In genomic region chr10:76428541-76429330, GRCh38 we compare ENCODE assay signal across 9 cellular contexts.
DNase-seq lines count a peak whose midpoint lies in the region; ATAC-seq and TF ChIP-seq lines count a peak whose summit lies in the region.
"Had no signal": no experiment of that assay in that cellular context is flagged by ENCODE, and none has a peak within 500 bp of the region (broad histone marks: within the 10 kb centered on the region; RNA-seq: fewer than 3 reads in every experiment).

No MANE protein-coding gene starts in this region.

- H3K9me3 ChIP-seq in neural cell (ENCODE audit: low read length) = no peaks in the 10 kb centered on the region

- H3K9me3 Mint-ChIP-seq in T-cell = peaks cover 0 to 7% (median 3%) of the 10 kb centered on the region in 3 donors

- H3K27ac ChIP-seq in neural cell (ENCODE audit: low read length) = peak overlapping the region; percentile 33

- no peaks in the 10 kb centered on the region for H3K27me3 Mint-ChIP-seq in T-cell

- H3K4me1 Mint-ChIP-seq in T-cell = no peaks in the 10 kb centered on the region

- H3K4me3 Mint-ChIP-seq in T-cell = no peak overlapping the region

- no peaks in the 10 kb centered on the region for H4K20me1 ChIP-seq in neural cell (ENCODE audit: insufficient read depth)

- H3K36me3 ChIP-seq in BJ (ENCODE audit: control insufficient read depth, insufficient read depth, low read length) (no peaks in the 10 kb centered on the region), neural cell (ENCODE audit: insufficient read depth, low read length) (no peaks in the 10 kb centered on the region)

- no peak overlapping the region for H2AFZ ChIP-seq in neural cell (ENCODE audit: low read depth, low read length)

- TF ChIP-seq EP300 in neural cell (conservative IDR thresholded peaks at IDR 0.05; ENCODE audit: poor library complexity, severe bottlenecking) = no peak

- H3K4me2 ChIP-seq in neural cell (ENCODE audit: low read length) = peak overlapping the region; percentile 45

- no peaks in the 10 kb centered on the region for H3F3A ChIP-seq in neural cell (ENCODE audit: insufficient read depth, low read length, poor library complexity, severe bottlenecking)

- no peak overlapping the region for H3K27ac Mint-ChIP-seq in T-cell

- POLR2A ChIA-PET in BJ (lab: Charles Lee) = interaction anchor here (0.6 kb wide), 2 partner anchors 155 to 1071 kb away, joined by 5 to 6 read pairs; no protein-coding TSS in a partner anchor
- POLR2A ChIA-PET in T-cell (lab: Charles Lee) = no interaction called here

- DNase-seq in BJ (ENCODE audit: low read depth) = peak; percentile 50
- peak; percentile 71 for DNase-seq in NCI-H2227 treated with DMSO at 0.1 percent for 48 hours (lab: John Stamatoyannopoulos, UW)
- DNase-seq in dedifferentiated amniotic fluid mesenchymal stem cell (ENCODE audit: extremely low spot score) = peak; percentile 82
- no peak for DNase-seq in NCI-H1436 (lab: John Stamatoyannopoulos, UW)
- no peak for DNase-seq in activated CD4-positive, alpha-beta T cell treated with anti-CD3 and anti-CD28 coated beads for 1 hour
- DNase-seq in T-cell = no peak
- DNase-seq: activated gamma-delta T cell treated with Interleukin-2 at 50 U/mL for 16 hours had no signal

- H3K4me3 ChIP-seq in BJ (ENCODE audit: low read depth, low read length) (no peak overlapping the region), neural cell (ENCODE audit: low read length) (peak overlapping the region; percentile 51)

- H3K36me3 Mint-ChIP-seq in T-cell = no peaks in the 10 kb centered on the region

- no peaks in the 10 kb centered on the region for H3K27me3 ChIP-seq in BJ (ENCODE audit: control insufficient read depth, insufficient read depth, low read length)
- H3K27me3 ChIP-seq in neural cell (ENCODE audit: insufficient read depth, low read depth, low read length) = no peaks in the 10 kb centered on the region

- H3K9ac ChIP-seq in neural cell (ENCODE audit: low read length) = no peak overlapping the region

- TF ChIP-seq CTCF in BJ (IDR thresholded peaks at IDR 0.05; ENCODE audit: insufficient read depth, low read depth, low read length) (no peak), neural cell (IDR thresholded peaks at IDR 0.05; ENCODE audit: poor library complexity, severe bottlenecking) (no peak)

- H3K9me2 ChIP-seq in neural cell (ENCODE audit: insufficient read depth, low read length) = no peaks in the 10 kb centered on the region

- CTCF ChIA-PET in BJ (lab: Yijun Ruan, JAX) = interaction anchor here (0.6 to 1.4 kb wide), 4 partner anchors 14 to 179 kb away, joined by 3 to 4 read pairs (median 3); no protein-coding TSS in a partner anchor
- CTCF ChIA-PET in T-cell (lab: Charles Lee) = no interaction called here

- no peak for TF ChIP-seq RAD21 in neural cell (conservative IDR thresholded peaks at IDR 0.05)

- ATAC-seq in GM21576 (IDR thresholded peaks at IDR 0.05; ENCODE audit: unreplicated experiment) (no peak), T-cell (replicated peaks in 1 of 4) (no peak)

- H3K79me2 ChIP-seq in neural cell (replicated peaks; ENCODE audit: insufficient read depth, low read length) = no peaks in the 10 kb centered on the region

TF ChIP-seq in neural cell, 6 proteins besides CTCF, POLR2A, EP300 and RAD21:
- TF ChIP-seq EZH2 (IDR thresholded peaks at IDR 0.05; ENCODE audit: borderline replicate concordance, insufficient read depth, low read length, poor library complexity, severe bottlenecking) (no peak), MXI1 (conservative IDR thresholded peaks at IDR 0.05; ENCODE audit: poor library complexity, severe bottlenecking) (no peak)

Comparison
In these comparisons a context has a peak if more than half of its experiments do, and no peak if none do; other contexts are left out.
1. DNase-seq: peak in BJ (single experiment), NCI-H2227 treated with DMSO at 0.1 percent for 48 hours (single experiment) and dedifferentiated amniotic fluid mesenchymal stem cell (single experiment); none in NCI-H1436 (single experiment), activated CD4-positive, alpha-beta T cell treated with anti-CD3 and anti-CD28 coated beads for 1 hour (single experiment) and T-cell (0 of 34).